In the genomic region with DNA sequence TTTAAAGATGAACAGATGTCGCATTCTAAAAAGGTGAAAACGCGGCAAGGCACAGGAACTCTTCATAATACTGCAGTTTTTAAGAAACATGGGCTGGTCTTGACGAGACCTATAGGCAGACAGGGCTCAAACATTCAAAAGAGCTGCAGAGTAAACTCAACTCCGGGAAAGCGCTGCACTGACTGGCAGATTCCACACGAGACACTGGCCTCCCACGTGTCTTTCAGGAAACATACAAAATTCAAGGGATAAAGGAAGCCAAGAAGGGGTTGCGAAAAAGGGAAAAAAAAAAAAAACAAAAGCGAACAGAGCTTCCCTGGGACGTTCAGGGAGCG, we compare ENCODE assay signal across 1 cellular context.
TF ChIP-seq lines count a peak whose summit lies in the region.

No MANE protein-coding gene starts in this region.

TF ChIP-seq in WTC11, 78 proteins besides CTCF, POLR2A, EP300 and RAD21 (continued from another document):
- TF ChIP-seq, protein P1, sequence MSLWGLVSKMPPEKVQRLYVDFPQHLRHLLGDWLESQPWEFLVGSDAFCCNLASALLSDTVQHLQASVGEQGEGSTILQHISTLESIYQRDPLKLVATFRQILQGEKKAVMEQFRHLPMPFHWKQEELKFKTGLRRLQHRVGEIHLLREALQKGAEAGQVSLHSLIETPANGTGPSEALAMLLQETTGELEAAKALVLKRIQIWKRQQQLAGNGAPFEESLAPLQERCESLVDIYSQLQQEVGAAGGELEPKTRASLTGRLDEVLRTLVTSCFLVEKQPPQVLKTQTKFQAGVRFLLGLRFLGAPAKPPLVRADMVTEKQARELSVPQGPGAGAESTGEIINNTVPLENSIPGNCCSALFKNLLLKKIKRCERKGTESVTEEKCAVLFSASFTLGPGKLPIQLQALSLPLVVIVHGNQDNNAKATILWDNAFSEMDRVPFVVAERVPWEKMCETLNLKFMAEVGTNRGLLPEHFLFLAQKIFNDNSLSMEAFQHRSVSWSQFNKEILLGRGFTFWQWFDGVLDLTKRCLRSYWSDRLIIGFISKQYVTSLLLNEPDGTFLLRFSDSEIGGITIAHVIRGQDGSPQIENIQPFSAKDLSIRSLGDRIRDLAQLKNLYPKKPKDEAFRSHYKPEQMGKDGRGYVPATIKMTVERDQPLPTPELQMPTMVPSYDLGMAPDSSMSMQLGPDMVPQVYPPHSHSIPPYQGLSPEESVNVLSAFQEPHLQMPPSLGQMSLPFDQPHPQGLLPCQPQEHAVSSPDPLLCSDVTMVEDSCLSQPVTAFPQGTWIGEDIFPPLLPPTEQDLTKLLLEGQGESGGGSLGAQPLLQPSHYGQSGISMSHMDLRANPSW (CRISPR knock-in tag; conservative IDR thresholded peaks at IDR 0.05; ENCODE audit: low read depth) = no peak
- TF ChIP-seq GTF2I (CRISPR knock-in tag; conservative IDR thresholded peaks at IDR 0.05) = no peak
- no peak for TF ChIP-seq ATF1 (CRISPR knock-in tag; IDR thresholded peaks at IDR 0.05)
- TF ChIP-seq ELF4 (CRISPR knock-in tag; IDR thresholded peaks at IDR 0.05; ENCODE audit: low read depth) = no peak
- no peak for TF ChIP-seq EMX1 (CRISPR knock-in tag; IDR thresholded peaks at IDR 0.05)
- TF ChIP-seq, protein P2, sequence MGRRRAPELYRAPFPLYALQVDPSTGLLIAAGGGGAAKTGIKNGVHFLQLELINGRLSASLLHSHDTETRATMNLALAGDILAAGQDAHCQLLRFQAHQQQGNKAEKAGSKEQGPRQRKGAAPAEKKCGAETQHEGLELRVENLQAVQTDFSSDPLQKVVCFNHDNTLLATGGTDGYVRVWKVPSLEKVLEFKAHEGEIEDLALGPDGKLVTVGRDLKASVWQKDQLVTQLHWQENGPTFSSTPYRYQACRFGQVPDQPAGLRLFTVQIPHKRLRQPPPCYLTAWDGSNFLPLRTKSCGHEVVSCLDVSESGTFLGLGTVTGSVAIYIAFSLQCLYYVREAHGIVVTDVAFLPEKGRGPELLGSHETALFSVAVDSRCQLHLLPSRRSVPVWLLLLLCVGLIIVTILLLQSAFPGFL (CRISPR knock-in tag; IDR thresholded peaks at IDR 0.05; ENCODE audit: borderline replicate concordance) = no peak
- no peak for TF ChIP-seq RORB (CRISPR knock-in tag; IDR thresholded peaks at IDR 0.05)
TF ChIP-seq in WTC11: peak in this region for 0.
